Comparison of ENCODE assay signal across 13 cellular contexts in the genomic region with DNA sequence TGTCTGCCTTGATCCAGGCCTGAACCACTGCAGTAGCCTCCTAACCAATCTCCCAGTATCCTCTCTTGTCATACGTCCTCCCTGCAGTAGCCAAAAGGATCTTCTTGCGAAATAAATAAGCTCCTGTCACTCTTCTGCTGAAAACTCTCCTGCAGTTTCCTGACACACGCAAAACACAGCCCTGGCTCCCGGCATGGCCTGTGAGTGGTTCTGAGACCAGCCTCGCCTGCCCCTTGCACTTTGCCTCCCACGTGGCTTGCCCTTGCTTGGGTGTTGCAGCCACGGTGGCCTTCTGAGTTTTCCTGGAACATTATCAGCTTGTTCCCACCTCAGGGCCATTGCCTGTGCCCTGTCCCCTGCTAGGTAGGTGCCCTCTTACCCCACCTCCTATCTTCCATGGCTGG. TPM values are rescaled to one million over a fixed set of nuclear protein-coding genes. Genes with fewer than 3 reads are reported as not detected.
A peak's percentile ranks its signal among the peaks of the same experiment; 100 is the strongest.
DNase-seq lines count a peak whose midpoint lies in the region; ATAC-seq and TF ChIP-seq lines count a peak whose summit lies in the region.
"Had no signal": no experiment of that assay in that cellular context is flagged by ENCODE, and none has a peak within 500 bp of the region (broad histone marks: within the 10 kb centered on the region; RNA-seq: fewer than 3 reads in every experiment).

No MANE protein-coding gene starts in this region.

- BruUV-seq in Caco-2 (replicated peaks; lab: Mats Ljungman, UMichigan): no TSS peak

- H3K9me3 ChIP-seq in Caco-2: no peaks in the 10 kb centered on the region

- H3K27ac Mint-ChIP-seq in stimulated activated naive CD8-positive, alpha-beta T cell treated with anti-CD3 and anti-CD28 coated beads, Interleukin-15, amount 100 ng/mL, for 72 hours: peak overlapping the region; percentile 65 to 82
- no peak overlapping the region for H3K27ac Mint-ChIP-seq in endothelial cell (ENCODE audit: unreplicated experiment)
- peak overlapping the region; percentile 20 to 81 (median 67) for H3K27ac Mint-ChIP-seq in nephron
- H3K27ac Mint-ChIP-seq in Caco-2 (ENCODE audit: unreplicated experiment): no peak overlapping the region
- H3K27ac Mint-ChIP-seq: activated CD8-positive, alpha-beta memory T cell treated with anti-CD3 and anti-CD28 coated beads, Interleukin-2, amount 10 ng/mL, durations not matched to agents 7 days and 5 days had no signal

- H3K27me3 ChIP-seq in Caco-2 (replicated peaks; ENCODE audit: control insufficient read depth, insufficient read depth, low read length): no peaks in the 10 kb centered on the region

- no peak overlapping the region for H3K4me3 Mint-ChIP-seq in stimulated activated naive CD8-positive, alpha-beta T cell treated with anti-CD3 and anti-CD28 coated beads, Interleukin-15, amount 100 ng/mL, for 72 hours
- H3K4me3 Mint-ChIP-seq in endothelial cell (ENCODE audit: unreplicated experiment) (peak overlapping the region; percentile 12), nephron (peak overlapping the region in 1 of 3 experiments; percentile 1), Caco-2 (ENCODE audit: unreplicated experiment) (no peak overlapping the region)
- H3K4me3 Mint-ChIP-seq: activated CD8-positive, alpha-beta memory T cell treated with anti-CD3 and anti-CD28 coated beads, Interleukin-2, amount 10 ng/mL, durations not matched to agents 7 days and 5 days; stimulated activated naive CD8-positive, alpha-beta T cell treated with anti-CD3 and anti-CD28 coated beads, Interleukin-15, Interleukin-2, amounts not matched to agents 100 ng/mL and 50 ng/mL, for 24 hours had no signal

- intact Hi-C loops in Caco-2 (cut with micrococcal nuclease; ENCODE audit: unreplicated experiment): no loop called here

- POLR2A ChIA-PET in Caco-2 (lab: Charles Lee): interaction anchor here (0.5 kb wide), 1 partner anchor 56 kb away, joined by 4 read pairs; no protein-coding TSS in a partner anchor

- no peak for ATAC-seq in stimulated activated naive CD8-positive, alpha-beta T cell treated with anti-CD3 and anti-CD28 coated beads, Interleukin-15, amount 100 ng/mL, for 72 hours
- no peak for ATAC-seq in stimulated activated naive CD8-positive, alpha-beta T cell treated with anti-CD3 and anti-CD28 coated beads, Interleukin-15, Interleukin-2, amounts not matched to agents 100 U/mL and 50 U/mL, for 24 hours
- ATAC-seq in GM21619 (IDR thresholded peaks at IDR 0.05; ENCODE audit: unreplicated experiment) (no peak), HG03378 (IDR thresholded peaks at IDR 0.05; ENCODE audit: unreplicated experiment) (no peak)
- ATAC-seq: activated CD8-positive, alpha-beta memory T cell treated with anti-CD3 and anti-CD28 coated beads, Interleukin-2, amount 10 ng/mL, durations not matched to agents 7 days and 5 days; HCT116 had no signal

- no peaks in the 10 kb centered on the region for H3K9me3 Mint-ChIP-seq in stimulated activated naive CD8-positive, alpha-beta T cell treated with anti-CD3 and anti-CD28 coated beads, Interleukin-15, amount 100 ng/mL, for 72 hours
- no peaks in the 10 kb centered on the region for H3K9me3 Mint-ChIP-seq in endothelial cell (ENCODE audit: unreplicated experiment)
- H3K9me3 Mint-ChIP-seq in nephron: no peaks in the 10 kb centered on the region
- H3K9me3 Mint-ChIP-seq in Caco-2 (ENCODE audit: unreplicated experiment): no peaks in the 10 kb centered on the region
- H3K9me3 Mint-ChIP-seq: stimulated activated naive CD8-positive, alpha-beta T cell treated with anti-CD3 and anti-CD28 coated beads, Interleukin-15, Interleukin-2, amounts not matched to agents 100 ng/mL and 50 ng/mL, for 24 hours had no signal

- peaks cover 9% of the 10 kb centered on the region for H3K36me3 Mint-ChIP-seq in endothelial cell (ENCODE audit: low read depth, unreplicated experiment)
- H3K36me3 Mint-ChIP-seq in nephron (ENCODE audit: low read depth): peaks cover 33% of the 10 kb centered on the region
- H3K36me3 Mint-ChIP-seq in Caco-2 (ENCODE audit: insufficient read depth, unreplicated experiment): peaks cover 14% of the 10 kb centered on the region

- CTCF ChIA-PET in Caco-2 (lab: Charles Lee): no interaction called here

- no peak for DNase-seq in stimulated activated naive CD8-positive, alpha-beta T cell treated with anti-CD3 and anti-CD28 coated beads, Interleukin-15, amount 100 ng/mL, for 72 hours
- DNase-seq in stimulated activated naive CD8-positive, alpha-beta T cell treated with anti-CD3 and anti-CD28 coated beads, Interleukin-15, Interleukin-2, amounts not matched to agents 100 U/mL and 50 U/mL, for 24 hours: no peak
- DNase-seq in endothelial cell (ENCODE audit: low spot score) (no peak), Caco-2 (no peak), NCI-H1417 (lab: John Stamatoyannopoulos, UW) (no peak)
- DNase-seq: activated CD8-positive, alpha-beta memory T cell treated with anti-CD3 and anti-CD28 coated beads, Interleukin-2, amount 10 ng/mL, durations not matched to agents 7 days and 5 days; midbrain; stimulated activated CD4-positive, alpha-beta T cell treated with anti-CD3 and anti-CD28 coated beads, Interleukin-15, amount 100 ng/mL, for 24 hours had no signal

- H3K4me3 ChIP-seq in Caco-2 (ENCODE audit: low read depth, low read length): no peak overlapping the region

- TF ChIP-seq CTCF in endothelial cell (IDR thresholded peaks at IDR 0.05; ENCODE audit: unreplicated experiment): no peak
- no peak for TF ChIP-seq CTCF in nephron (IDR thresholded peaks at IDR 0.05; ENCODE audit: unreplicated experiment in 3 of 3)
- no peak for TF ChIP-seq CTCF in Caco-2 (IDR thresholded peaks at IDR 0.05; ENCODE audit: insufficient read depth in 1 of 2, low read depth in 1 of 2, low read length in 1 of 2, severe bottlenecking in 1 of 2, unreplicated experiment in 1 of 2)

- H3K36me3 ChIP-seq in Caco-2 (ENCODE audit: control insufficient read depth, insufficient read depth, low read length): peaks cover 1% of the 10 kb centered on the region; the same call in 1 of the 2 replicates

- H3K27me3 Mint-ChIP-seq in stimulated activated naive CD8-positive, alpha-beta T cell treated with anti-CD3 and anti-CD28 coated beads, Interleukin-15, amount 100 ng/mL, for 72 hours: no peaks in the 10 kb centered on the region
- peaks cover 7% of the 10 kb centered on the region for H3K27me3 Mint-ChIP-seq in endothelial cell (ENCODE audit: unreplicated experiment)
- no peaks in the 10 kb centered on the region for H3K27me3 Mint-ChIP-seq in nephron (ENCODE audit: low read depth)
- H3K27me3 Mint-ChIP-seq in Caco-2 (ENCODE audit: insufficient read depth, unreplicated experiment): no peaks in the 10 kb centered on the region
- H3K27me3 Mint-ChIP-seq: activated CD8-positive, alpha-beta memory T cell treated with anti-CD3 and anti-CD28 coated beads, Interleukin-2, amount 10 ng/mL, durations not matched to agents 7 days and 5 days; stimulated activated naive CD8-positive, alpha-beta T cell treated with anti-CD3 and anti-CD28 coated beads, Interleukin-15, Interleukin-2, amounts not matched to agents 100 ng/mL and 50 ng/mL, for 24 hours had no signal

- H3K4me1 Mint-ChIP-seq in stimulated activated naive CD8-positive, alpha-beta T cell treated with anti-CD3 and anti-CD28 coated beads, Interleukin-15, amount 100 ng/mL, for 72 hours: peaks cover 53% of the 10 kb centered on the region
- H3K4me1 Mint-ChIP-seq in endothelial cell (ENCODE audit: unreplicated experiment) (peaks cover 19% of the 10 kb centered on the region), nephron (peaks cover 22% of the 10 kb centered on the region), Caco-2 (ENCODE audit: low read depth, unreplicated experiment) (peaks cover 15% of the 10 kb centered on the region)

- peaks cover 17% of the 10 kb centered on the region for H3K4me1 ChIP-seq in Caco-2

RNA-seq across cellular contexts. Expression of a gene that starts 7.2 kb away (rescaled TPM):
- 69.2 TPM for total RNA-seq in endothelial cell (ENCODE audit: unreplicated experiment)
- total RNA-seq in Caco-2 (2022): 55.0 and 60.6 TPM in 2 replicates

RNA-seq across cellular contexts. Expression of a gene that starts 22.6 kb away (rescaled TPM):
- total RNA-seq in endothelial cell (ENCODE audit: unreplicated experiment) (71.5 TPM), Caco-2 (2022) (106 and 112 TPM in 2 replicates)

Comparison
In these comparisons a context has a peak if more than half of its experiments do, and no peak if none do; other contexts are left out.
1. H3K27ac Mint-ChIP-seq: peak in stimulated activated naive CD8-positive, alpha-beta T cell treated with anti-CD3 and anti-CD28 coated beads, Interleukin-15, amount 100 ng/mL, for 72 hours (2 of 2) and nephron (3 of 3); none in endothelial cell (single experiment) and Caco-2 (single experiment).